In the genomic region with DNA sequence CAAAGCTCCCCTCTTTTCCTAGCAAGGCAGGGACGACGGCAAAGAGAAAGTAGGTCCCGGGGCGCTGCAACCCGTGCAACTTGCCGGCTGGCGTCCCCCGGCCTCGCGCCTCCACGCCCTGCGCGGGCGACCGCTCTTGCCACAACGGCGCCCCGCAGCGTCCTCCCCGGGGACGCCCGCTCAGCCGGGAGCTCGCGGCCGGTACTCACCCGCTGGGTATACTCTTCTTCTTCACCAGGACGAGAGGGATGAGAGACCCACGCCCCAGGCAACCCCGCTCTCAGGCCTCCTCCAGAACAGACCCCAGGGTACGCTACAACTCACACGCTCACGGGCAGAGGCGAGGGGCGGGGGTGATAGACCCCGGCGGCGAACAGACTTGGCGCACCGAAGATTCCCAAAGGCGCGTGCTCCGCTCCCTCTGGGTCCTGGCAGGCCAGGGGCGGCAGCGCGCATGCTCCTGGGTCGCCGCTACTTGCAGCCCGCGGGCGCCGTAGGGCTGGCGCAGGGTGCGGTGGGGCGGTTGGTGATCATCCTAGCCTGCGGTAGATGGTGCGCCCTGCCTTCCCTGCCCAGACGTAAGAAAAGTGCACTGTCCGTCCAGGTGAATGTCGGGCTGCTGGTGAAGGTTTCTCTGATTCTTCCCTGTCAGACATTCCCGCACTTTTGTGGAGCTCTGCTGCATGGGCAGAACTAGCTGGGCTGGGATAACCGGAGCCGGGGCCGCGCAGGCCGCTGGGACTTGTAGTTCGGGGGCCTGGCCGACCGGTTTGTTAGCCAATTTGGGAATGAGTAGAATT, we compare ENCODE assay signal across 8 cellular contexts. TPM values are rescaled to one million over a fixed set of nuclear protein-coding genes. Genes with fewer than 3 reads are reported as not detected.
DNase-seq lines count a peak whose midpoint lies in the region; ATAC-seq and TF ChIP-seq lines count a peak whose summit lies in the region.

A gene with protein sequence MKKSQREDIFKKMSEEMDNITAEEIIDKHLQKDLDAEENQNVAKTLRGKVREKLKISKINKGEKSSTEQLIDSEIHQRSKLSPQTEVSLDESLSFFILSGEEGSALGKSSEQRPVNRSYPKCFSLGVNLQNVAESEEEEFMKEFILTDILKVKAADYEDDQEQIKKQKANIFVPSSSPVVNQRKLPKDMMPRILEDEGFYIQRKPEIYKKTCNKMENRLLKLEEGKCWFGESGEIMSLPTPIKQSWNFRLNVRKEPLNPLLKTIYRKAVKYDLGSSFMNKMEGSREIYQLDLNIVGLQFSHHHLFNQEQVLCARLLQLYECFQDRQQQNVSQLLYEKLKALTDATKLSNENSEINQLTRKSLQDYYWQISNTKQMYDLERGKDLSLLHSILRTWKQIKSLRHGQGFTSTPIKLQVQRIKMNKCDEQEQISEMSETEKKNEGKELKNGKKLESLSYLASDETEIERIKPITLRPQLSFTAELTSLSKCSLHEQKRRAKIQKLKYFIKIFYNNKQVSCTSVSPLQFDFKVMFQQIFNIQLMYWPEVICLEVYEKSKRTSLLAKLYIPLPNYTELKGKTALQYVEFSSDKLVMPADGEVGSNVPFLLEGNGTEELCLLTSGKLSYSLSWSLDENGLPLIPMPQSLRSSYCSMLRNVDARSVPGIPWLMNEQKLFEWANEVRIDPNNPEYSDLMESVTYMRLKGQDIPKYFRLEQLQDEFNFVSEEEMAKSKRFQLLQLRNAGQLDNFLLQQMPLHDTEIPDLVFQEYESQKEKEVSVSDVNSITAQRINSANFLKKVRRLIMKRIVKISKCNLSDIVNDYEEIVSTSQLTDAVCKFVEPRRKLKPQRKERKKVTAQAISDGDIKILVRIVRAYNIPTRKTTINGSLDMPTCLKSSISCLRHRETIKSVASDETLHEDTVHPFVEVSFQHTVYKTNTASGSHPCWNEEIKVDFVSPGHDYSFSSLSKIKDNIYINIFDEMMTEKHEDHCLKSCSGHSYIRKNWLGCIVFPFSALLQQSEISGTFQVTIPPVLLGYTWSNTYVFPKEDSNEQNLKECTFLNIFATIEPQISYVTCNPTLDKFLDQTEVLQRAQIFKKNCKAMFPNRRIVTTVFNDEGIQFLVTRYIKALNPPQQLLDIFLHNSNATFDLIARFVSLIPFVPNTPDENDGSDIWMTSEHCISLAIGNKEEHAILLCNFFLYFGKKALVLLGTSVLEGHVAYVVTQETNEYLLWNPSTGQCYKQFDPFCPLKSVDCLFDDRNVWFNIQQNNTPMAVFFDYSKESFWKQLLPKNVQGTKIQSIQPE (N-terminal part only) (plus strand): TSS at position 522 of the 800 bp plus-strand sequence. CDS start 3,349 bp downstream, outside the sequence.

- TF ChIP-seq CTCF in BE2C (IDR thresholded peaks at IDR 0.05; ENCODE audit: low read depth, low read length) (no peak), liver (IDR thresholded peaks at IDR 0.05; ENCODE audit: low read depth, low read length, missing input control) (peak; percentile 1)

- H3K36me3 Mint-ChIP-seq in activated CD4-positive, alpha-beta T cell treated with anti-CD3 and anti-CD28 coated beads, Interleukin-2, amount 10 ng/mL, durations not matched to agents 7 days and 5 days (ENCODE audit: low read depth): peaks cover 6% of the 10 kb centered on the region

- no peak for TF ChIP-seq RAD21 in liver (IDR thresholded peaks at IDR 0.05)

- H3K36me3 ChIP-seq in BE2C (peaks cover 3% of the 10 kb centered on the region; the same call in 1 of the 2 replicates), liver (ENCODE audit: control insufficient read depth in 4 of 4, insufficient read depth in 3 of 4, low read depth in 1 of 4, low read length in 3 of 4) (peaks cover 0 to 4% (median 2%) of the 10 kb centered on the region in 4 donors)

- DNase-seq in BE2C (peak; percentile 88), NCI-H460 (ENCODE audit: extremely low read depth, low read depth) (peak; percentile 77), dermis blood vessel endothelial cell (peak; percentile 86)
- DNase-seq in activated CD4-positive, alpha-beta T cell treated with anti-CD3 and anti-CD28 coated beads, Interleukin-2, amount 10 ng/mL, durations not matched to agents 7 days and 5 days: peak; percentile 62
- DNase-seq in stimulated activated CD4-positive, alpha-beta T cell treated with anti-CD3 and anti-CD28 coated beads, Interleukin-4, amount 100 ng/mL, for 1 hour: peak; percentile 72

- H3K4me1 Mint-ChIP-seq in activated CD4-positive, alpha-beta T cell treated with anti-CD3 and anti-CD28 coated beads, Interleukin-2, amount 10 ng/mL, durations not matched to agents 7 days and 5 days: peaks cover 12% of the 10 kb centered on the region

- H3K4me3 ChIP-seq in BE2C (ENCODE audit: low read depth, low read length) (peak within 1 kb of the TSS; percentile 71), liver (ENCODE audit: low read depth in 1 of 3, low read length in 3 of 3) (peak within 1 kb of the TSS; percentile 52 to 84 (median 72))

- H3K27me3 Mint-ChIP-seq in activated CD4-positive, alpha-beta T cell treated with anti-CD3 and anti-CD28 coated beads, Interleukin-2, amount 10 ng/mL, durations not matched to agents 7 days and 5 days: peaks cover 9% of the 10 kb centered on the region

- peak within 1 kb of the TSS; percentile 83 to 90 for H3K27ac ChIP-seq in liver (ENCODE audit: low read depth in 1 of 2, low read length in 2 of 2)

- H3K9me3 Mint-ChIP-seq in activated CD4-positive, alpha-beta T cell treated with anti-CD3 and anti-CD28 coated beads, Interleukin-2, amount 10 ng/mL, durations not matched to agents 7 days and 5 days: no peaks in the 10 kb centered on the region

- POLR2A ChIA-PET in activated CD4-positive, alpha-beta T cell treated with anti-CD3 and anti-CD28 coated beads, Interleukin-2, amount 10 ng/mL, durations not matched to agents 7 days and 5 days (lab: Charles Lee): no interaction called here

- peak within 1 kb of the TSS; percentile 56 to 76 for H3K9ac ChIP-seq in liver (ENCODE audit: low read depth in 1 of 2, low read length in 2 of 2)

- H3K9me3 ChIP-seq in BE2C (no peaks in the 10 kb centered on the region), liver (ENCODE audit: control insufficient read depth in 4 of 4, low read length in 3 of 4) (no peaks in the 10 kb centered on the region)

- H3K27ac Mint-ChIP-seq in activated CD4-positive, alpha-beta T cell treated with anti-CD3 and anti-CD28 coated beads, Interleukin-2, amount 10 ng/mL, durations not matched to agents 7 days and 5 days: peak within 1 kb of the TSS; percentile 93

- under 1% methylated on average over 69 of the region's 69 CpGs for WGBS in liver

- no peaks in the 10 kb centered on the region for H3K4me1 ChIP-seq in BE2C
- H3K4me1 ChIP-seq in liver (ENCODE audit: control insufficient read depth in 4 of 4, insufficient read depth in 4 of 4, low read length in 3 of 4): peaks cover 0 to 4% (median 2%) of the 10 kb centered on the region in 4 donors

- CTCF ChIA-PET in activated CD4-positive, alpha-beta T cell treated with anti-CD3 and anti-CD28 coated beads, Interleukin-2, amount 10 ng/mL, durations not matched to agents 7 days and 5 days (lab: Charles Lee): interaction anchor here (1.0 to 1.2 kb wide), 2 partner anchors 12 to 214 kb away, joined by 3 to 6 read pairs; a partner anchor contains a TSS

- H3K4me3 Mint-ChIP-seq in activated CD4-positive, alpha-beta T cell treated with anti-CD3 and anti-CD28 coated beads, Interleukin-2, amount 10 ng/mL, durations not matched to agents 7 days and 5 days: peak within 1 kb of the TSS; percentile 82

- ATAC-seq in GM18909 (IDR thresholded peaks at IDR 0.05; ENCODE audit: poor library complexity, unreplicated experiment): peak; percentile 87
- peak; percentile 83 for ATAC-seq in HG03159 (IDR thresholded peaks at IDR 0.05; ENCODE audit: unreplicated experiment)

- no peaks in the 10 kb centered on the region for H3K27me3 ChIP-seq in BE2C
- no peaks in the 10 kb centered on the region for H3K27me3 ChIP-seq in liver (ENCODE audit: control insufficient read depth in 4 of 4, insufficient read depth in 4 of 4, low read length in 3 of 4)

TF ChIP-seq in liver, 16 proteins besides CTCF, POLR2A, EP300 and RAD21:
- TF ChIP-seq NR2F2 (IDR thresholded peaks at IDR 0.05) (no peak), TAF1 (conservative IDR thresholded peaks at IDR 0.05) (no peak), YY1 (IDR thresholded peaks at IDR 0.05) (peak; percentile 55), RXRA (IDR thresholded peaks at IDR 0.05) (no peak)
- TF ChIP-seq, protein P1, sequence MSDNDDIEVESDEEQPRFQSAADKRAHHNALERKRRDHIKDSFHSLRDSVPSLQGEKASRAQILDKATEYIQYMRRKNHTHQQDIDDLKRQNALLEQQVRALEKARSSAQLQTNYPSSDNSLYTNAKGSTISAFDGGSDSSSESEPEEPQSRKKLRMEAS (IDR thresholded peaks at IDR 0.05): peak; percentile 61
- TF ChIP-seq, protein P2, sequence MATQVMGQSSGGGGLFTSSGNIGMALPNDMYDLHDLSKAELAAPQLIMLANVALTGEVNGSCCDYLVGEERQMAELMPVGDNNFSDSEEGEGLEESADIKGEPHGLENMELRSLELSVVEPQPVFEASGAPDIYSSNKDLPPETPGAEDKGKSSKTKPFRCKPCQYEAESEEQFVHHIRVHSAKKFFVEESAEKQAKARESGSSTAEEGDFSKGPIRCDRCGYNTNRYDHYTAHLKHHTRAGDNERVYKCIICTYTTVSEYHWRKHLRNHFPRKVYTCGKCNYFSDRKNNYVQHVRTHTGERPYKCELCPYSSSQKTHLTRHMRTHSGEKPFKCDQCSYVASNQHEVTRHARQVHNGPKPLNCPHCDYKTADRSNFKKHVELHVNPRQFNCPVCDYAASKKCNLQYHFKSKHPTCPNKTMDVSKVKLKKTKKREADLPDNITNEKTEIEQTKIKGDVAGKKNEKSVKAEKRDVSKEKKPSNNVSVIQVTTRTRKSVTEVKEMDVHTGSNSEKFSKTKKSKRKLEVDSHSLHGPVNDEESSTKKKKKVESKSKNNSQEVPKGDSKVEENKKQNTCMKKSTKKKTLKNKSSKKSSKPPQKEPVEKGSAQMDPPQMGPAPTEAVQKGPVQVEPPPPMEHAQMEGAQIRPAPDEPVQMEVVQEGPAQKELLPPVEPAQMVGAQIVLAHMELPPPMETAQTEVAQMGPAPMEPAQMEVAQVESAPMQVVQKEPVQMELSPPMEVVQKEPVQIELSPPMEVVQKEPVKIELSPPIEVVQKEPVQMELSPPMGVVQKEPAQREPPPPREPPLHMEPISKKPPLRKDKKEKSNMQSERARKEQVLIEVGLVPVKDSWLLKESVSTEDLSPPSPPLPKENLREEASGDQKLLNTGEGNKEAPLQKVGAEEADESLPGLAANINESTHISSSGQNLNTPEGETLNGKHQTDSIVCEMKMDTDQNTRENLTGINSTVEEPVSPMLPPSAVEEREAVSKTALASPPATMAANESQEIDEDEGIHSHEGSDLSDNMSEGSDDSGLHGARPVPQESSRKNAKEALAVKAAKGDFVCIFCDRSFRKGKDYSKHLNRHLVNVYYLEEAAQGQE (IDR thresholded peaks at IDR 0.05): peak; percentile 40

RNA-seq across cellular contexts. Expression of the gene that starts here (rescaled TPM):
- polyA plus RNA-seq in BE2C (2012; ENCODE audit: insufficient read depth, insufficient read length, low read depth): 0.68 TPM
- not detected in 2 replicates for total RNA-seq in NCI-H460 (2014; rRNA removed; shearing (Covaris generic))
- not detected in 2 replicates for polyA plus RNA-seq in NCI-H460 (2014; cell fraction: nucleus; rRNA removed)
- total RNA-seq in activated CD4-positive, alpha-beta T cell treated with anti-CD3 and anti-CD28 coated beads, Interleukin-2, amount 10 ng/mL, durations not matched to agents 7 days and 5 days: not detected
- total RNA-seq in dermis blood vessel endothelial cell: 0.88 and 1.2 TPM in 2 replicates
- under 1 TPM; 0.05 to 0.59 TPM for total RNA-seq in liver
- polyA plus RNA-seq in liver: under 1 TPM; 0.06 to 0.10 TPM

Comparison
In these comparisons a context has a peak if more than half of its experiments do, and no peak if none do; other contexts are left out.
1. Peak in every context shown above with its lines: DNase-seq, ATAC-seq, H3K4me3 ChIP-seq and H3K27ac ChIP-seq.
2. Peak in DNase-seq in NCI-H460; RNA of the gene not detected or under 1 TPM.
3. Peak in DNase-seq in activated CD4-positive, alpha-beta T cell treated with anti-CD3 and anti-CD28 coated beads, Interleukin-2, amount 10 ng/mL, durations not matched to agents 7 days and 5 days; RNA of the gene not detected or under 1 TPM.